Comparison of ENCODE assay signal across 28 cellular contexts in genomic region chr1:61639937-61640336, GRCh38.
DNase-seq lines count a peak whose midpoint lies in the region; ATAC-seq and TF ChIP-seq lines count a peak whose summit lies in the region.
"Had no signal": no experiment of that assay in that cellular context is flagged by ENCODE, and none has a peak within 500 bp of the region (broad histone marks: within the 10 kb centered on the region; RNA-seq: fewer than 3 reads in every experiment).

No MANE protein-coding gene starts in this region.

- no peaks in the 10 kb centered on the region for H3K79me2 ChIP-seq in trophoblast cell (ENCODE audit: control insufficient read depth, insufficient read depth, low read length, poor library complexity)
- H3K79me2 ChIP-seq: parathyroid adenoma had no signal

- H3K23ac ChIP-seq in trophoblast cell (ENCODE audit: low read length), result no peak overlapping the region

- H3K36me3 ChIP-seq in muscle layer of duodenum (ENCODE audit: control insufficient read depth in 1 of 2, insufficient read depth in 2 of 2, low read length in 2 of 2) (no peaks in the 10 kb centered on the region), tibial artery (no peaks in the 10 kb centered on the region), trophoblast cell (ENCODE audit: control insufficient read depth in 1 of 2, insufficient read depth in 2 of 2, low read length in 2 of 2) (no peaks in the 10 kb centered on the region)
- H3K36me3 ChIP-seq: HAP-1, neural progenitor cell had no signal

- peak overlapping the region; percentile 33 for H3K4me3 Mint-ChIP-seq in activated naive CD8-positive, alpha-beta T cell
- H3K4me3 Mint-ChIP-seq in activated naive CD8-positive, alpha-beta T cell treated with anti-CD3 and anti-CD28 coated beads for 36 hours, result no peak overlapping the region
- H3K4me3 Mint-ChIP-seq in activated B cell treated with CpG ODN at 0.5 μM for 24 hours, result peak overlapping the region; percentile 22
- H3K4me3 Mint-ChIP-seq: activated CD8-positive, alpha-beta T cell treated with anti-CD3 and anti-CD28 coated beads for 36 hours; activated naive CD4-positive, alpha-beta T cell treated with anti-CD3 and anti-CD28 coated beads, Interleukin-2, amount 50 U/mL, for 24 hours; activated T-helper 17 cell treated with anti-CD3 and anti-CD28 coated beads, Interleukin-2, amount 50 U/mL, for 72 hours; dendritic cell treated with granulocyte-macrophage colony-stimulating factor and Interleukin-4, amounts not matched to agents 40 ng/mL and 50 ng/mL, for 4 days; neural progenitor cell had no signal

- H3K4me1 Mint-ChIP-seq in activated naive CD8-positive, alpha-beta T cell (ENCODE audit: low read depth), result peaks cover 17% of the 10 kb centered on the region
- H3K4me1 Mint-ChIP-seq in activated naive CD8-positive, alpha-beta T cell treated with anti-CD3 and anti-CD28 coated beads for 36 hours, result peaks cover 14% of the 10 kb centered on the region
- H3K4me1 Mint-ChIP-seq in activated B cell treated with CpG ODN at 0.5 μM for 24 hours, result peaks cover 14% of the 10 kb centered on the region
- H3K4me1 Mint-ChIP-seq: activated T-helper 17 cell treated with anti-CD3 and anti-CD28 coated beads, Interleukin-2, amount 50 U/mL, for 72 hours had no signal

- no peak overlapping the region for H4K91ac ChIP-seq in trophoblast cell (ENCODE audit: low read depth, low read length)

- CTCF ChIA-PET in activated B cell treated with CpG ODN at 0.5 μM for 24 hours (lab: Charles Lee), result interaction anchor here (1.7 kb wide), 1 partner anchor 590 kb away, joined by 5 read pairs; no protein-coding TSS in a partner anchor

- no peak overlapping the region for H2BK5ac ChIP-seq in trophoblast cell (ENCODE audit: low read depth, low read length, poor library complexity)

- intact Hi-C loops in activated B cell treated with CpG ODN at 0.5 μM for 24 hours (cut with micrococcal nuclease), result loop anchor here (5.0 kb wide), 1 partner anchor 93 kb away; no protein-coding TSS in a partner anchor
- intact Hi-C loops in tibial artery (cut with DNase I; ENCODE audit: low total_unique reads), result loop anchor here (10.0 kb wide), 2 partner anchors 185 to 595 kb away; no protein-coding TSS in a partner anchor

- H3K18ac ChIP-seq in trophoblast cell (ENCODE audit: low read length), result no peak overlapping the region

- peaks cover 2% of the 10 kb centered on the region for H3K27me3 Mint-ChIP-seq in activated naive CD8-positive, alpha-beta T cell
- no peaks in the 10 kb centered on the region for H3K27me3 Mint-ChIP-seq in activated naive CD8-positive, alpha-beta T cell treated with anti-CD3 and anti-CD28 coated beads for 36 hours
- no peaks in the 10 kb centered on the region for H3K27me3 Mint-ChIP-seq in activated B cell treated with CpG ODN at 0.5 μM for 24 hours
- H3K27me3 Mint-ChIP-seq: activated naive CD4-positive, alpha-beta T cell treated with anti-CD3 and anti-CD28 coated beads, Interleukin-2, amount 50 U/mL, for 24 hours had no signal

- no peak overlapping the region for H2AK5ac ChIP-seq in trophoblast cell (ENCODE audit: low read length)

- H3K79me1 ChIP-seq in trophoblast cell (ENCODE audit: low read length), result no peaks in the 10 kb centered on the region

- H2BK12ac ChIP-seq in trophoblast cell (ENCODE audit: low read length), result no peak overlapping the region

- WGBS in trophoblast cell (ENCODE audit: extremely low coverage, insufficient coverage, insufficient read length), result no CpG with 5 or more reads among the region's 7 CpGs

- no peaks in the 10 kb centered on the region for H3K36me3 Mint-ChIP-seq in activated naive CD8-positive, alpha-beta T cell
- H3K36me3 Mint-ChIP-seq in activated naive CD8-positive, alpha-beta T cell treated with anti-CD3 and anti-CD28 coated beads for 36 hours, result no peaks in the 10 kb centered on the region
- H3K36me3 Mint-ChIP-seq in activated B cell treated with CpG ODN at 0.5 μM for 24 hours (ENCODE audit: low read depth), result no peaks in the 10 kb centered on the region
- H3K36me3 Mint-ChIP-seq: activated naive CD4-positive, alpha-beta T cell treated with anti-CD3 and anti-CD28 coated beads, Interleukin-2, amount 50 U/mL, for 24 hours; CD4-positive, CD25-positive, alpha-beta regulatory T cell; neural progenitor cell had no signal

- no peak overlapping the region for H3K27ac Mint-ChIP-seq in activated naive CD8-positive, alpha-beta T cell
- no peak overlapping the region for H3K27ac Mint-ChIP-seq in activated naive CD8-positive, alpha-beta T cell treated with anti-CD3 and anti-CD28 coated beads for 36 hours
- no peak overlapping the region for H3K27ac Mint-ChIP-seq in activated B cell treated with CpG ODN at 0.5 μM for 24 hours
- H3K27ac Mint-ChIP-seq: activated CD8-positive, alpha-beta T cell treated with anti-CD3 and anti-CD28 coated beads for 36 hours; activated naive CD4-positive, alpha-beta T cell treated with anti-CD3 and anti-CD28 coated beads, Interleukin-2, amount 50 U/mL, for 24 hours; activated T-helper 17 cell treated with anti-CD3 and anti-CD28 coated beads, Interleukin-2, amount 50 U/mL, for 72 hours; neural progenitor cell had no signal

- H3K27me3 ChIP-seq in muscle layer of duodenum (ENCODE audit: low read depth, low read length), result no peaks in the 10 kb centered on the region
- H3K27me3 ChIP-seq in tibial artery, result no peaks in the 10 kb centered on the region
- H3K27me3 ChIP-seq in trophoblast cell (ENCODE audit: insufficient read depth, low read length), result no peaks in the 10 kb centered on the region

- H3K4me1 ChIP-seq in muscle layer of duodenum (ENCODE audit: control insufficient read depth in 1 of 2, insufficient read depth in 2 of 2, low read length in 2 of 2), result peaks cover 0 to 27% of the 10 kb centered on the region in 2 donors
- peaks cover 0 to 63% (median 34%) of the 10 kb centered on the region in 4 donors for H3K4me1 ChIP-seq in tibial artery
- peaks cover 5 to 8% of the 10 kb centered on the region in 2 experiments for H3K4me1 ChIP-seq in trophoblast cell (ENCODE audit: control insufficient read depth in 1 of 2, insufficient read depth in 2 of 2, low read length in 2 of 2)
- H3K4me1 ChIP-seq: neural progenitor cell, parathyroid adenoma had no signal

- H3K9ac ChIP-seq in trophoblast cell (ENCODE audit: low read length), result no peak overlapping the region
- H3K9ac ChIP-seq: neural progenitor cell, parathyroid adenoma had no signal

- H2AFZ ChIP-seq in trophoblast cell (ENCODE audit: insufficient read depth, low read length, poor library complexity), result no peak overlapping the region
- H2AFZ ChIP-seq: neural progenitor cell, parathyroid adenoma had no signal

- H3K4me3 ChIP-seq in muscle layer of duodenum (ENCODE audit: low read depth in 1 of 2, low read length in 2 of 2), result no peak overlapping the region
- no peak overlapping the region for H3K4me3 ChIP-seq in tibial artery
- no peak overlapping the region for H3K4me3 ChIP-seq in trophoblast cell (ENCODE audit: low read depth, low read length)
- H3K4me3 ChIP-seq: HAP-1, K562, neural progenitor cell had no signal

- H3K4me2 ChIP-seq in trophoblast cell (ENCODE audit: low read length), result no peak overlapping the region
- H3K4me2 ChIP-seq: neural progenitor cell had no signal

- H2BK120ac ChIP-seq in trophoblast cell (ENCODE audit: insufficient read depth, low read length, poor library complexity), result no peak overlapping the region

- H3K27ac ChIP-seq in muscle layer of duodenum (ENCODE audit: low read length) (peak overlapping the region; percentile 74), tibial artery (peak overlapping the region; percentile 84 to 90), trophoblast cell (ENCODE audit: low read depth, low read length) (no peak overlapping the region)
- H3K27ac ChIP-seq: neural progenitor cell had no signal

- no peak overlapping the region for H3K4ac ChIP-seq in trophoblast cell (ENCODE audit: low read depth, low read length)

- H3K9me3 ChIP-seq in muscle layer of duodenum (ENCODE audit: control insufficient read depth in 1 of 2, low read length in 2 of 2), result no peaks in the 10 kb centered on the region
- no peaks in the 10 kb centered on the region for H3K9me3 ChIP-seq in tibial artery
- H3K9me3 ChIP-seq in trophoblast cell (ENCODE audit: insufficient read depth, low read depth, low read length), result no peaks in the 10 kb centered on the region
- H3K9me3 ChIP-seq: HAP-1 had no signal

- TF ChIP-seq CTCF in activated B cell treated with CpG ODN at 0.5 μM for 24 hours (IDR thresholded peaks at IDR 0.05), result no peak
- no peak for TF ChIP-seq CTCF in tibial artery (IDR thresholded peaks at IDR 0.05)

- H3K14ac ChIP-seq in trophoblast cell (ENCODE audit: low read length), result no peak overlapping the region

- no peak overlapping the region for H4K8ac ChIP-seq in trophoblast cell (ENCODE audit: low read depth, low read length)

- no peak for DNase-seq in activated naive CD8-positive, alpha-beta T cell treated with anti-CD3 and anti-CD28 coated beads for 36 hours
- no peak for DNase-seq in activated B cell treated with CpG ODN at 0.5 μM for 24 hours
- no peak for DNase-seq in tibial artery
- no peak for DNase-seq in activated gamma-delta T cell (lab: John Stamatoyannopoulos, UW)
- DNase-seq in trophoblast cell, result no peak
- no peak for DNase-seq in NCI-H345 (lab: John Stamatoyannopoulos, UW)
- DNase-seq: activated CD4-positive, alpha-beta T cell treated with anti-CD3 and anti-CD28 coated beads for 1 hour; activated CD8-positive, alpha-beta memory T cell treated with anti-CD3 and anti-CD28 coated beads, Interleukin-2, amount 50 U/mL, for 48 hours; activated CD8-positive, alpha-beta T cell treated with anti-CD3 and anti-CD28 coated beads for 36 hours; Calu3; CD4-positive, CD25-positive, alpha-beta regulatory T cell; central memory CD4-positive, alpha-beta T cell; GF-D8; hippocampal formation; mammary epithelial cell; NCI-H187; NCI-H2171; stimulated activated CD4-positive, alpha-beta T cell treated with anti-CD3 and anti-CD28 coated beads, Interleukin-4, amount 100 ng/mL, for 24 hours; T-helper 2 cell had no signal

- no peak for ATAC-seq in activated B cell treated with CpG ODN at 0.5 μM for 24 hours (ENCODE audit: low read depth)
- ATAC-seq: activated CD8-positive, alpha-beta T cell treated with anti-CD3 and anti-CD28 coated beads for 36 hours; activated T-helper 17 cell treated with anti-CD3 and anti-CD28 coated beads, Interleukin-2, amount 50 U/mL, for 72 hours had no signal

- POLR2A ChIA-PET in activated B cell treated with CpG ODN at 0.5 μM for 24 hours (lab: Charles Lee), result no interaction called here

- no peaks in the 10 kb centered on the region for H3K9me3 Mint-ChIP-seq in activated naive CD8-positive, alpha-beta T cell (ENCODE audit: low read depth)
- H3K9me3 Mint-ChIP-seq in activated naive CD8-positive, alpha-beta T cell treated with anti-CD3 and anti-CD28 coated beads for 36 hours, result no peaks in the 10 kb centered on the region
- H3K9me3 Mint-ChIP-seq in activated B cell treated with CpG ODN at 0.5 μM for 24 hours, result no peaks in the 10 kb centered on the region
- H3K9me3 Mint-ChIP-seq: activated CD8-positive, alpha-beta T cell treated with anti-CD3 and anti-CD28 coated beads for 36 hours; activated naive CD4-positive, alpha-beta T cell treated with anti-CD3 and anti-CD28 coated beads, Interleukin-2, amount 50 U/mL, for 24 hours; activated T-helper 17 cell treated with anti-CD3 and anti-CD28 coated beads, Interleukin-2, amount 50 U/mL, for 72 hours; dendritic cell treated with granulocyte-macrophage colony-stimulating factor and Interleukin-4, amounts not matched to agents 40 ng/mL and 50 ng/mL, for 4 days had no signal

- H4K12ac ChIP-seq in trophoblast cell (ENCODE audit: low read depth, low read length), result no peak overlapping the region
